ENCODE assay signal across 15 cellular contexts in genomic region chr2:106863387-106863786, GRCh38. TPM values are rescaled to one million over a fixed set of nuclear protein-coding genes. Genes with fewer than 3 reads are reported as not detected.
DNase-seq lines count a peak whose midpoint lies in the region; ATAC-seq, FAIRE-seq and TF ChIP-seq lines count a peak whose summit lies in the region.
"Had no signal": no experiment of that assay in that cellular context is flagged by ENCODE, and none has a peak within 500 bp of the region (broad histone marks: within the 10 kb centered on the region; RNA-seq: fewer than 3 reads in every experiment).

No MANE protein-coding gene starts in this region.

- H3K27me3 ChIP-seq in A673 (replicated peaks; ENCODE audit: insufficient read depth, low read depth, low read length, poor library complexity) (no peaks in the 10 kb centered on the region), gastroesophageal sphincter (no peaks in the 10 kb centered on the region), small intestine (ENCODE audit: control insufficient read depth in 2 of 2, insufficient read depth in 2 of 2, low read length in 2 of 2) (no peaks in the 10 kb centered on the region)

- CTCF ChIA-PET in A673 (lab: Charles Lee): no interaction called here

- DNase-seq in A673 (ENCODE audit: low spot score) (no peak), HFF-Myc (ENCODE audit: extremely low read depth, low read depth) (no peak), NAMALWA (ENCODE audit: low spot score) (no peak), nephron progenitor cell (no peak), small intestine (no peak)
- DNase-seq: glutamatergic neuron; lower lobe of right lung; nucleus accumbens; stimulated activated CD4-positive, alpha-beta T cell treated with anti-CD3 and anti-CD28 coated beads, Interleukin-1b, Interleukin-23, amount 100 ng/mL, for 48 hours; stimulated activated naive CD4-positive, alpha-beta T cell had no signal

- intact Hi-C loops in A673 (cut with micrococcal nuclease; ENCODE audit: unreplicated experiment): no loop called here

- BruUV-seq in A673 (replicated peaks; lab: Mats Ljungman, UMichigan): no TSS peak

- no peak for TF ChIP-seq POLR2A in gastroesophageal sphincter (IDR thresholded peaks at IDR 0.05)

- H3K4me1 ChIP-seq in A673 (ENCODE audit: insufficient read depth, low read length, poor library complexity, severe bottlenecking) (no peaks in the 10 kb centered on the region), gastroesophageal sphincter (peaks cover 4 to 51% (median 9%) of the 10 kb centered on the region in 3 donors), small intestine (ENCODE audit: control insufficient read depth in 2 of 2, insufficient read depth in 1 of 2, low read depth in 1 of 2, low read length in 1 of 2) (no peaks in the 10 kb centered on the region)
- H3K4me1 ChIP-seq: lower lobe of right lung had no signal

- peak; percentile 66 for ATAC-seq in SK-N-SH treated with all-trans-retinoic acid at 6 μM for 48 hours
- ATAC-seq in gastroesophageal sphincter: peak; percentile 39
- no peak for ATAC-seq in GM19463 (IDR thresholded peaks at IDR 0.05; ENCODE audit: unreplicated experiment)
- ATAC-seq: activated naive CD4-positive, alpha-beta T cell treated with anti-CD3 and anti-CD28 coated beads, Interleukin-2, amount 50 U/mL, for 72 hours had no signal

- H3K9me3 Mint-ChIP-seq in nephron progenitor cell: peaks cover 20% of the 10 kb centered on the region

- TF ChIP-seq CTCF in A673 (conservative IDR thresholded peaks at IDR 0.05; ENCODE audit: low read depth, low read length) (0 out of 2 replicates have a peak, but pooled peaks have one; percentile 10), HFF-Myc (IDR thresholded peaks at IDR 0.05; ENCODE audit: low read depth, low read length, missing control alignments) (peak; percentile 38), gastroesophageal sphincter (IDR thresholded peaks at IDR 0.05) (peak in 1 of 4 experiments; percentile 30), nephron progenitor cell (IDR thresholded peaks at IDR 0.05) (no peak)

- no peak overlapping the region for H3K27ac ChIP-seq in A673 (ENCODE audit: low read depth, low read length, poor library complexity, severe bottlenecking)
- peak overlapping the region in 3 of 4 donors; percentile 29 to 54 (median 53) for H3K27ac ChIP-seq in gastroesophageal sphincter
- no peak overlapping the region for H3K27ac ChIP-seq in small intestine (ENCODE audit: low read depth in 1 of 2, low read length in 1 of 2)
- H3K27ac ChIP-seq: lower lobe of right lung had no signal

- WGBS in gastroesophageal sphincter (ENCODE audit: low coverage in 1 of 2), 2 donors: 50 to 53% methylated on average over 7 to 8 of the region's 8 CpGs
- WGBS in small intestine, 3 donors: 52 to 63% (median 56%) methylated on average over 8 of the region's 8 CpGs

- H3K4me1 Mint-ChIP-seq in nephron progenitor cell: peaks cover 23% of the 10 kb centered on the region

- FAIRE-seq in small intestine (lab: Jason Lieb, UNC): no peak
- FAIRE-seq: RCC 7860 had no signal

- H3K4me3 ChIP-seq in A673 (ENCODE audit: low read depth, low read length, poor library complexity, severe bottlenecking) (no peak overlapping the region), HFF-Myc (replicated peaks; ENCODE audit: low read depth, low read length) (no peak overlapping the region), gastroesophageal sphincter (no peak overlapping the region), small intestine (ENCODE audit: low read depth in 1 of 2, low read length in 2 of 2) (no peak overlapping the region)
- H3K4me3 ChIP-seq: lower lobe of right lung had no signal

- no peak overlapping the region for H3K27ac Mint-ChIP-seq in nephron progenitor cell
- H3K27ac Mint-ChIP-seq: activated naive CD4-positive, alpha-beta T cell treated with anti-CD3 and anti-CD28 coated beads, Interleukin-2, amount 50 U/mL, for 72 hours had no signal

- H3K9me3 ChIP-seq in A673 (ENCODE audit: low read depth, low read length, poor library complexity, severe bottlenecking) (no peaks in the 10 kb centered on the region), gastroesophageal sphincter (peaks cover 0 to 9% (median 0%) of the 10 kb centered on the region in 3 donors), small intestine (ENCODE audit: control insufficient read depth, low read depth) (no peaks in the 10 kb centered on the region)
- H3K9me3 ChIP-seq: lower lobe of right lung had no signal

- peaks cover 35% of the 10 kb centered on the region for H3K36me3 Mint-ChIP-seq in nephron progenitor cell (ENCODE audit: low read depth)

- H3K4me3 Mint-ChIP-seq in nephron progenitor cell: no peak overlapping the region

- POLR2A ChIA-PET in A673 (lab: Charles Lee; ENCODE audit: low non-redundant PET): no interaction called here

- H3K27me3 Mint-ChIP-seq in nephron progenitor cell (ENCODE audit: low read depth, poor library complexity): peaks cover 6% of the 10 kb centered on the region

- H3K36me3 ChIP-seq in A673 (ENCODE audit: insufficient read depth, low read length, poor library complexity, severe bottlenecking) (no peaks in the 10 kb centered on the region), gastroesophageal sphincter (no peaks in the 10 kb centered on the region), small intestine (ENCODE audit: control insufficient read depth in 2 of 2, insufficient read depth in 2 of 2, low read length in 2 of 2) (no peaks in the 10 kb centered on the region)
- H3K36me3 ChIP-seq: lower lobe of right lung had no signal

- TF ChIP-seq EP300 in gastroesophageal sphincter (IDR thresholded peaks at IDR 0.05): no peak

TF ChIP-seq in SK-N-SH treated with all-trans-retinoic acid at 6 μM for 48 hours, 23 proteins besides CTCF, POLR2A, EP300 and RAD21:
- TF ChIP-seq ZNF8 (CRISPR knock-in tag; IDR thresholded peaks at IDR 0.05) (no peak), TOX (CRISPR knock-in tag; IDR thresholded peaks at IDR 0.05; ENCODE audit: borderline replicate concordance) (no peak), OSR1 (CRISPR knock-in tag; IDR thresholded peaks at IDR 0.05) (no peak), PATZ1 (CRISPR knock-in tag; IDR thresholded peaks at IDR 0.05; ENCODE audit: borderline replicate concordance) (no peak), ESRRG (CRISPR knock-in tag; IDR thresholded peaks at IDR 0.05) (no peak)

RNA-seq across cellular contexts. Expression of gene ST6GAL2, which starts 22.6 kb away (rescaled TPM):
- total RNA-seq in A673 (2021) (0.56 and 0.66 TPM in 2 replicates), gastroesophageal sphincter (10 to 100 TPM in 3 of 4 donors, 1 to 10 TPM in 1; 2.4 to 29.0 (median 20.6) TPM)
- under 1 TPM in 1 of 3 donors, not detected in 2; 0.03 TPM for polyA plus RNA-seq in small intestine
- total RNA-seq: activated naive CD4-positive, alpha-beta T cell treated with anti-CD3 and anti-CD28 coated beads, Interleukin-2, amount 50 U/mL, for 72 hours had no signal

Comparison
In these comparisons a context has a peak if more than half of its experiments do, and no peak if none do; other contexts are left out.
1. H3K27ac ChIP-seq: peak in gastroesophageal sphincter (3 of 4); none in A673 (single experiment) and small intestine (0 of 2).